Comparison of ENCODE assay signal across 11 cellular contexts in genomic region chr14:68513137-68513536, GRCh38.
DNase-seq lines count a peak whose midpoint lies in the region; ATAC-seq and TF ChIP-seq lines count a peak whose summit lies in the region.
"Had no signal": no experiment of that assay in that cellular context is flagged by ENCODE, and none has a peak within 500 bp of the region (broad histone marks: within the 10 kb centered on the region; RNA-seq: fewer than 3 reads in every experiment).

No MANE protein-coding gene starts in this region.

- peaks cover 15% of the 10 kb centered on the region for H3K4me1 Mint-ChIP-seq in activated naive CD8-positive, alpha-beta T cell treated with anti-CD3 and anti-CD28 coated beads, Interleukin-2, amount 10 ng/mL, durations not matched to agents 7 days and 5 days
- peaks cover 32% of the 10 kb centered on the region for H3K4me1 Mint-ChIP-seq in activated naive CD8-positive, alpha-beta T cell treated with anti-CD3 and anti-CD28 coated beads for 36 hours
- H3K4me1 Mint-ChIP-seq in memory B cell = peaks cover 33% of the 10 kb centered on the region

- H3K4me1 ChIP-seq in vagina = peaks cover 80% of the 10 kb centered on the region

- ATAC-seq in activated naive CD8-positive, alpha-beta T cell treated with anti-CD3 and anti-CD28 coated beads, Interleukin-2, amount 10 ng/mL, durations not matched to agents 7 days and 5 days (ENCODE audit: low read depth) = peak; percentile 39
- ATAC-seq in memory B cell (ENCODE audit: low read depth) = no peak

- H3K27me3 ChIP-seq in vagina = no peaks in the 10 kb centered on the region
- H3K27me3 ChIP-seq: neutrophil had no signal

- H3K9me3 Mint-ChIP-seq in activated naive CD8-positive, alpha-beta T cell treated with anti-CD3 and anti-CD28 coated beads, Interleukin-2, amount 10 ng/mL, durations not matched to agents 7 days and 5 days = no peaks in the 10 kb centered on the region
- no peaks in the 10 kb centered on the region for H3K9me3 Mint-ChIP-seq in activated naive CD8-positive, alpha-beta T cell treated with anti-CD3 and anti-CD28 coated beads for 36 hours
- H3K9me3 Mint-ChIP-seq in memory B cell = no peaks in the 10 kb centered on the region

- no peak for TF ChIP-seq POLR2A in vagina (IDR thresholded peaks at IDR 0.05)

- H3K36me3 ChIP-seq in vagina = no peaks in the 10 kb centered on the region
- H3K36me3 ChIP-seq: neutrophil had no signal

- CTCF ChIA-PET in RWPE1 (lab: Yijun Ruan, JAX) = no interaction called here

- no peak for TF ChIP-seq CTCF in RWPE1 (conservative IDR thresholded peaks at IDR 0.05; ENCODE audit: low read depth)
- TF ChIP-seq CTCF in vagina (IDR thresholded peaks at IDR 0.05) = no peak

- peak overlapping the region; percentile 67 for H3K27ac Mint-ChIP-seq in activated naive CD8-positive, alpha-beta T cell treated with anti-CD3 and anti-CD28 coated beads, Interleukin-2, amount 10 ng/mL, durations not matched to agents 7 days and 5 days
- no peak overlapping the region for H3K27ac Mint-ChIP-seq in activated naive CD8-positive, alpha-beta T cell treated with anti-CD3 and anti-CD28 coated beads for 36 hours
- peak overlapping the region; percentile 69 for H3K27ac Mint-ChIP-seq in memory B cell

- no peak overlapping the region for H3K4me3 Mint-ChIP-seq in activated naive CD8-positive, alpha-beta T cell treated with anti-CD3 and anti-CD28 coated beads, Interleukin-2, amount 10 ng/mL, durations not matched to agents 7 days and 5 days
- H3K4me3 Mint-ChIP-seq in activated naive CD8-positive, alpha-beta T cell treated with anti-CD3 and anti-CD28 coated beads for 36 hours = no peak overlapping the region
- H3K4me3 Mint-ChIP-seq in memory B cell = no peak overlapping the region

- no peak overlapping the region for H3K4me3 ChIP-seq in vagina

- peak overlapping the region; percentile 68 for H3K27ac ChIP-seq in RWPE1
- peak overlapping the region; percentile 84 for H3K27ac ChIP-seq in vagina
- H3K27ac ChIP-seq: neutrophil had no signal

- no peaks in the 10 kb centered on the region for H3K27me3 Mint-ChIP-seq in activated naive CD8-positive, alpha-beta T cell treated with anti-CD3 and anti-CD28 coated beads, Interleukin-2, amount 10 ng/mL, durations not matched to agents 7 days and 5 days
- H3K27me3 Mint-ChIP-seq in activated naive CD8-positive, alpha-beta T cell treated with anti-CD3 and anti-CD28 coated beads for 36 hours = no peaks in the 10 kb centered on the region
- no peaks in the 10 kb centered on the region for H3K27me3 Mint-ChIP-seq in memory B cell

- H3K9me3 ChIP-seq in vagina = no peaks in the 10 kb centered on the region
- H3K9me3 ChIP-seq: neutrophil had no signal

- POLR2A ChIA-PET in activated naive CD8-positive, alpha-beta T cell treated with anti-CD3 and anti-CD28 coated beads, Interleukin-2, amount 10 ng/mL, durations not matched to agents 7 days and 5 days (lab: Charles Lee) = no interaction called here
- POLR2A ChIA-PET in RWPE1 (lab: Yijun Ruan, JAX; ENCODE audit: low non-redundant PET) = no interaction called here

- DNase-seq in activated naive CD8-positive, alpha-beta T cell treated with anti-CD3 and anti-CD28 coated beads, Interleukin-2, amount 10 ng/mL, durations not matched to agents 7 days and 5 days = no peak
- DNase-seq in activated naive CD8-positive, alpha-beta T cell treated with anti-CD3 and anti-CD28 coated beads for 36 hours = no peak
- DNase-seq in RWPE1 (ENCODE audit: low spot score) (peak; percentile 20), memory B cell (ENCODE audit: low spot score in 2 of 2) (no peak), vagina (ENCODE audit: extremely low spot score in 2 of 2) (peak; percentile 84 to 85), DMS53 treated with DMSO at 0.1 percent for 48 hours (lab: John Stamatoyannopoulos, UW; ENCODE audit: unreplicated experiment) (no peak), NCI-H1436 (lab: John Stamatoyannopoulos, UW) (no peak), NCI-H345 (lab: John Stamatoyannopoulos, UW) (no peak)
- DNase-seq: NCI-H2081; stimulated activated CD4-positive, alpha-beta T cell treated with anti-CD3 and anti-CD28 coated beads, Interleukin-1b, Interleukin-23, amount 100 ng/mL, for 48 hours had no signal

- intact Hi-C loops in vagina (cut with DNase I) = no loop called here

- peaks cover 2% of the 10 kb centered on the region for H3K36me3 Mint-ChIP-seq in activated naive CD8-positive, alpha-beta T cell treated with anti-CD3 and anti-CD28 coated beads, Interleukin-2, amount 10 ng/mL, durations not matched to agents 7 days and 5 days
- no peaks in the 10 kb centered on the region for H3K36me3 Mint-ChIP-seq in activated naive CD8-positive, alpha-beta T cell treated with anti-CD3 and anti-CD28 coated beads for 36 hours
- no peaks in the 10 kb centered on the region for H3K36me3 Mint-ChIP-seq in memory B cell

Comparison
In these comparisons a context has a peak if more than half of its experiments do, and no peak if none do; other contexts are left out.
1. DNase-seq: peak in RWPE1 (single experiment) and vagina (2 of 2); none in activated naive CD8-positive, alpha-beta T cell treated with anti-CD3 and anti-CD28 coated beads, Interleukin-2, amount 10 ng/mL, durations not matched to agents 7 days and 5 days (single experiment), activated naive CD8-positive, alpha-beta T cell treated with anti-CD3 and anti-CD28 coated beads for 36 hours (single experiment), memory B cell (0 of 2), DMS53 treated with DMSO at 0.1 percent for 48 hours (single experiment), NCI-H1436 (single experiment) and NCI-H345 (single experiment).